ENCODE assay signal across 8 cellular contexts in the genomic region with DNA sequence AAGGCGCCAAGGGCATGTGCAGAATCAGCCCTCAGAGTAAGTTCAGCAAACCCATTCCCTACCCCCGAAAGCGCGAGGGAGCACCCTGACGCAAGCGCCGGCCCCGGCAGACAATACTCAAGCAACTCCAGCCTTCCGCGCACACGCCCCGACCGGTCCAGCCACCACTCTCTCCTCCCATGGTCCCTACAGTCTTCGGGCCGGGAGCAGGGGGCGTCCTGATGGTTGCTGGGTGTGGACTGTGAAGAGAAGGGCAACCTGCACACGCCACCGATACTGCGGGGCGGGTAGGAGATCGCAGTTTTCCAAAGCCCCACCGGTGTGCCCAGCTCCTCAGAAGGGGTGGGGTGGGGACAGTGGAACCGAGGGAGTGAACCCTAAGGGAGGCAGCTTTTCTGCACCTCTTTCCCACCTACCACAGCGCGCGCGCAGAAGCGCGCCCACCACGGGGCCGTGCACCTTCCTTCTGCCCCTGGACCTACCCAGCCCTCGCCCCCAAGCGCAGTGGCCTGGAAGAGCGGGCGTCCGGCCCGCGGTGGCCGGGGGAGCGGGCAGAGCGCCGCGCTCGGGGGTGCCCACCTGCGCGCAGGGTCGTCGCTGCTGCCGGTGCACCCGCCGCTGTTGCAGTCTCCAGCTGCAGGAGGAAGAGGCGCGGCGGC.
DNase-seq lines count a peak whose midpoint lies in the region; ATAC-seq and TF ChIP-seq lines count a peak whose summit lies in the region.

No MANE protein-coding gene starts in this region.

- peak overlapping the region; percentile 75 for H3K27ac ChIP-seq in DND-41 (ENCODE audit: low read length)
- peak overlapping the region; percentile 66 for H3K27ac ChIP-seq in neuronal stem cell (replicated peaks; ENCODE audit: low read length)

- no CpG with 5 or more reads among the region's 54 CpGs for WGBS in neuronal stem cell (ENCODE audit: extremely low coverage in 2 of 2, insufficient read length in 2 of 2, insufficient replicate concordance in 1 of 2), 2 donors

- H3K9ac ChIP-seq in DND-41 (ENCODE audit: low read depth, low read length) = peak overlapping the region; percentile 67
- peak overlapping the region; percentile 80 for H3K9ac ChIP-seq in neuronal stem cell (ENCODE audit: low read depth, low read length, poor library complexity)

- DNase-seq in DND-41 = peak; percentile 57
- peak; percentile 25 for DNase-seq in NCI-H1105 (lab: John Stamatoyannopoulos, UW)
- peak; percentile 42 for DNase-seq in activated T-cell treated with anti-CD3 and anti-CD28 coated beads, Interleukin-2, amount 50 U/mL, for 1 hour
- peak; percentile 43 for DNase-seq in fibroblast of peridontal ligament (ENCODE audit: extremely low read depth)
- no peak for DNase-seq in neuronal stem cell (ENCODE audit: low spot score)
- DNase-seq in mucosa of gallbladder (ENCODE audit: low spot score) = no peak
- DNase-seq in middle frontal gyrus (ENCODE audit: extremely low spot score, low spot score) = no peak

- H3K18ac ChIP-seq in neuronal stem cell (ENCODE audit: low read length) = peak overlapping the region; percentile 89

- H2AK5ac ChIP-seq in neuronal stem cell (ENCODE audit: low read depth, low read length) = no peak overlapping the region

- H4K20me1 ChIP-seq in DND-41 (ENCODE audit: insufficient read depth, low read length) = no peaks in the 10 kb centered on the region

- no peak overlapping the region for H2BK15ac ChIP-seq in neuronal stem cell (ENCODE audit: low read length)

- peaks cover 37% of the 10 kb centered on the region for H3K79me2 ChIP-seq in DND-41 (ENCODE audit: insufficient read depth, low read length)

- H3K14ac ChIP-seq in neuronal stem cell (ENCODE audit: low read length) = no peak overlapping the region

- H3K9me3 ChIP-seq in DND-41 (ENCODE audit: insufficient read depth, low read length, severe bottlenecking) = no peaks in the 10 kb centered on the region
- H3K9me3 ChIP-seq in neuronal stem cell (replicated peaks in 1 of 2; ENCODE audit: control insufficient read depth in 2 of 2, insufficient read depth in 1 of 2, low read depth in 1 of 2, low read length in 2 of 2) = no peaks in the 10 kb centered on the region

- peak overlapping the region; percentile 62 to 95 for H3K4me3 ChIP-seq in DND-41 (ENCODE audit: low read depth in 1 of 2, low read length in 2 of 2)
- H3K4me3 ChIP-seq in neuronal stem cell (ENCODE audit: low read length in 2 of 2) = peak overlapping the region; percentile 76 to 98

- H3K4me1 ChIP-seq in DND-41 (ENCODE audit: insufficient read depth, low read length) = peaks cover 37% of the 10 kb centered on the region
- H3K4me1 ChIP-seq in neuronal stem cell (ENCODE audit: control insufficient read depth in 2 of 2, insufficient read depth in 1 of 2, low read depth in 1 of 2, low read length in 2 of 2) = peaks cover 2 to 4% of the 10 kb centered on the region in 2 donors

- ATAC-seq in DND-41 (ENCODE audit: insufficient read depth, low read depth) (peak; percentile 57), HG03439 (IDR thresholded peaks at IDR 0.05; ENCODE audit: unreplicated experiment) (no peak)

- peaks cover 2% of the 10 kb centered on the region for H3K79me1 ChIP-seq in neuronal stem cell (ENCODE audit: low read depth, low read length)

- H3K4me2 ChIP-seq in DND-41 (ENCODE audit: insufficient read depth, low read length) = peak overlapping the region; percentile 82
- H3K4me2 ChIP-seq in neuronal stem cell (ENCODE audit: insufficient read depth, low read length, poor library complexity, severe bottlenecking) = peak overlapping the region; percentile 57

- H3K27me3 ChIP-seq in DND-41 (ENCODE audit: insufficient read depth, low read length, poor library complexity) (no peaks in the 10 kb centered on the region), neuronal stem cell (ENCODE audit: control insufficient read depth in 3 of 3, insufficient read depth in 3 of 3, low read depth in 1 of 3, low read length in 3 of 3) (no peaks in the 10 kb centered on the region)

- H2AFZ ChIP-seq in DND-41 (ENCODE audit: low read depth, low read length) (peak overlapping the region; percentile 82), neuronal stem cell (ENCODE audit: low read length) (peak overlapping the region; percentile 93)

- no peak for TF ChIP-seq CTCF in DND-41 (IDR thresholded peaks at IDR 0.05; ENCODE audit: borderline replicate concordance, extremely low read depth, low read length, poor library complexity, severe bottlenecking)

- H4K91ac ChIP-seq in neuronal stem cell (ENCODE audit: low read depth, low read length, poor library complexity) = no peak overlapping the region

- no peak overlapping the region for H2BK120ac ChIP-seq in neuronal stem cell (ENCODE audit: low read depth, low read length)

- peak overlapping the region; percentile 31 for H3K23ac ChIP-seq in neuronal stem cell (ENCODE audit: low read depth, low read length, poor library complexity)

- peak overlapping the region; percentile 93 for H2BK5ac ChIP-seq in neuronal stem cell (ENCODE audit: low read length)

- H3K4ac ChIP-seq in neuronal stem cell (ENCODE audit: low read length) = no peak overlapping the region

- H3K36me3 ChIP-seq in DND-41 (ENCODE audit: insufficient read depth, low read length) (peaks cover 22% of the 10 kb centered on the region), neuronal stem cell (replicated peaks in 1 of 2; ENCODE audit: control insufficient read depth in 2 of 2, insufficient read depth in 2 of 2, low read length in 2 of 2) (peaks cover 3 to 29% of the 10 kb centered on the region in 2 donors)

- peak overlapping the region; percentile 22 for H2BK12ac ChIP-seq in neuronal stem cell (ENCODE audit: low read length)

- H4K8ac ChIP-seq in neuronal stem cell (ENCODE audit: low read depth, low read length) = no peak overlapping the region

Comparison
In these comparisons a context has a peak if more than half of its experiments do, and no peak if none do; other contexts are left out.
1. DNase-seq: peak in DND-41 (single experiment), NCI-H1105 (single experiment), activated T-cell treated with anti-CD3 and anti-CD28 coated beads, Interleukin-2, amount 50 U/mL, for 1 hour (single experiment) and fibroblast of peridontal ligament (single experiment); none in neuronal stem cell (single experiment), mucosa of gallbladder (single experiment) and middle frontal gyrus (single experiment).